8 cellular contexts compared by ENCODE assay signal in genomic region chr2:65228249-65228750, GRCh38. TPM values are rescaled to one million over a fixed set of nuclear protein-coding genes. Genes with fewer than 3 reads are reported as not detected.
A peak's percentile ranks its signal among the peaks of the same experiment; 100 is the strongest.
DNase-seq lines count a peak whose midpoint lies in the region; ATAC-seq, FAIRE-seq and TF ChIP-seq lines count a peak whose summit lies in the region.

No MANE protein-coding gene starts in this region.

- CTCF ChIA-PET in activated naive CD4-positive, alpha-beta T cell treated with anti-CD3 and anti-CD28 coated beads, Interleukin-2, amount 10 ng/mL, durations not matched to agents 7 days and 5 days (lab: Charles Lee), result interaction anchor here (1.1 kb wide), 1 partner anchor 98 kb away, joined by 4 read pairs; the partner anchor contains the start of gene RAB1A

- peak overlapping the region; percentile 95 for H3K27ac Mint-ChIP-seq in activated naive CD4-positive, alpha-beta T cell treated with anti-CD3 and anti-CD28 coated beads, Interleukin-2, amount 10 ng/mL, durations not matched to agents 7 days and 5 days

- H3K4me3 Mint-ChIP-seq in activated naive CD4-positive, alpha-beta T cell treated with anti-CD3 and anti-CD28 coated beads, Interleukin-2, amount 10 ng/mL, durations not matched to agents 7 days and 5 days, result peak overlapping the region; percentile 100

- peak overlapping the region; percentile 76 to 99 (median 94) for H3K4me3 ChIP-seq in heart right ventricle

- H3K27me3 ChIP-seq in heart right ventricle, result no peaks in the 10 kb centered on the region

- intact Hi-C loops in heart right ventricle (cut with DNase I), result no loop called here

- H3K4me1 Mint-ChIP-seq in activated naive CD4-positive, alpha-beta T cell treated with anti-CD3 and anti-CD28 coated beads, Interleukin-2, amount 10 ng/mL, durations not matched to agents 7 days and 5 days, result peaks cover 54% of the 10 kb centered on the region

- no peaks in the 10 kb centered on the region for H3K9me3 Mint-ChIP-seq in activated naive CD4-positive, alpha-beta T cell treated with anti-CD3 and anti-CD28 coated beads, Interleukin-2, amount 10 ng/mL, durations not matched to agents 7 days and 5 days

- TF ChIP-seq CTCF in heart right ventricle (IDR thresholded peaks at IDR 0.05), result no peak

- in situ Hi-C loops in ACHN (cut with HindIII; ENCODE audit: low pct_ligation_motif_present, low pct_unique_long_range_greater_than_20kb, low sequenced_read_pairs), result no loop called here

- TF ChIP-seq POLR2A in GM12892 (IDR thresholded peaks at IDR 0.05; ENCODE audit: low read depth, low read length), result peak; percentile 20; the same call in 1 of the 2 replicates

- DNase-seq in ACHN, result peak; percentile 66
- DNase-seq in GM12892 (ENCODE audit: insufficient read length), result no peak
- peak; percentile 33 to 76 for DNase-seq in NCI-H526 (lab: John Stamatoyannopoulos, UW)
- no peak for DNase-seq in activated naive CD4-positive, alpha-beta T cell treated with anti-CD3 and anti-CD28 coated beads, Interleukin-2, amount 10 ng/mL, durations not matched to agents 7 days and 5 days
- DNase-seq in heart right ventricle, result no peak
- peak; percentile 38 for DNase-seq in putamen (ENCODE audit: low spot score)
- DNase-seq in retina, result no peak

- peaks cover 3 to 54% (median 46%) of the 10 kb centered on the region in 9 donors for H3K4me1 ChIP-seq in heart right ventricle

- FAIRE-seq in GM12892 (lab: Jason Lieb, UNC), result no peak

- peaks cover 0 to 20% (median 0%) of the 10 kb centered on the region in 9 donors for H3K36me3 ChIP-seq in heart right ventricle

- peaks cover 4% of the 10 kb centered on the region for H3K27me3 Mint-ChIP-seq in activated naive CD4-positive, alpha-beta T cell treated with anti-CD3 and anti-CD28 coated beads, Interleukin-2, amount 10 ng/mL, durations not matched to agents 7 days and 5 days

- no peaks in the 10 kb centered on the region for H3K9me3 ChIP-seq in heart right ventricle

- ATAC-seq in HG02884 (IDR thresholded peaks at IDR 0.05; ENCODE audit: unreplicated experiment) (peak; percentile 32), heart right ventricle (peak; percentile 37 to 62 (median 51))

- H3K27ac ChIP-seq in heart right ventricle, result peak overlapping the region; percentile 83 to 100 (median 98)

- peaks cover 26% of the 10 kb centered on the region for H3K36me3 Mint-ChIP-seq in activated naive CD4-positive, alpha-beta T cell treated with anti-CD3 and anti-CD28 coated beads, Interleukin-2, amount 10 ng/mL, durations not matched to agents 7 days and 5 days

- 1% methylated on average over 17 of the region's 17 CpGs for WGBS in heart right ventricle, 2 donors

RNA-seq across cellular contexts. Expression of gene ACTR2, which starts 0.7 kb away (rescaled TPM):
- polyA plus RNA-seq in GM12892 (2012; ENCODE audit: missing spikeins), result 256 TPM
- total RNA-seq in heart right ventricle, result 100 to 1,000 TPM in 6 of 10 donors, 10 to 100 TPM in 4; 87.3 to 164 (median 114) TPM
- 10 to 100 TPM; 34.1 to 48.6 TPM for polyA plus RNA-seq in heart right ventricle

Comparison
In these comparisons a context has a peak if more than half of its experiments do, and no peak if none do; other contexts are left out.
1. DNase-seq: peak in ACHN (single experiment), NCI-H526 (2 of 2) and putamen (single experiment); none in GM12892 (single experiment), activated naive CD4-positive, alpha-beta T cell treated with anti-CD3 and anti-CD28 coated beads, Interleukin-2, amount 10 ng/mL, durations not matched to agents 7 days and 5 days (single experiment), heart right ventricle (0 of 2) and retina (single experiment).